29 cellular contexts compared by ENCODE assay signal in the genomic region with DNA sequence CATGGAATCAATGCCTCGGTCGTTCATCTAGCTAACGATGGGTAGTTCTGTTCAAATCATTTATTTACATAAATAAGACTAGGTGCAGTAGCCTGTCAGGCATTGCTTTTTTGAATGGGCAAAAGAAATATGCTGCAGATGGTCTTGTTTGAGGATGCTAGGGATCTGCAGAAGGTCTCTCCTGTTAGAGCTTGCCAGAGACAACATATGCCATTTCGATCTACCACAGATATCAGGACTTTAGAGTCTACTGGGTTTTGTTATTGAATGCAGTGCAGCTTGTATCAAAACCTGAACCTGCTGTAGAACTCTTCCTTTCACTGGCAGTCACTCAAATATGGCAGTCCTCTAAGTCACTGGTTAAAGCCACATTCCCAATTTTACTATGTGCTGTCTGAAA.
"Had no signal": no experiment of that assay in that cellular context is flagged by ENCODE, and none has a peak within 500 bp of the region (broad histone marks: within the 10 kb centered on the region; RNA-seq: fewer than 3 reads in every experiment).

No MANE protein-coding gene starts in this region.

- H3K27me3 Mint-ChIP-seq: activated B cell treated with CpG ODN at 0.5 μM for 24 hours; activated CD8-positive, alpha-beta T cell treated with anti-CD3 and anti-CD28 coated beads for 36 hours; activated naive CD8-positive, alpha-beta T cell; activated T-helper 17 cell treated with anti-CD3 and anti-CD28 coated beads, Interleukin-2, amount 50 U/mL, for 72 hours; central memory CD8-positive, alpha-beta T cell; dendritic cell treated with granulocyte-macrophage colony-stimulating factor and Interleukin-4, amounts not matched to agents 40 ng/mL and 50 ng/mL, for 4 days had no signal

- DNase-seq: activated B cell treated with CpG ODN at 0.5 μM for 24 hours; activated CD4-positive, alpha-beta T cell treated with anti-CD3 and anti-CD28 coated beads for 48 hours; activated CD4-positive, alpha-beta T cell treated with anti-CD3 and anti-CD28 coated beads, Interleukin-2, amount 50 U/mL, for 1 hour; activated CD4-positive, alpha-beta T cell treated with anti-CD3 and anti-CD28 coated beads, Interleukin-2, amount 50 U/mL, for 48 hours; activated CD8-positive, alpha-beta memory T cell treated with anti-CD3 and anti-CD28 coated beads for 24 hours; activated CD8-positive, alpha-beta T cell treated with anti-CD3 and anti-CD28 coated beads for 36 hours; activated effector memory CD4-positive, alpha-beta T cell treated with Interleukin-2 at 50 U/mL for 16 hours; activated gamma-delta T cell treated with Interleukin-2 at 50 U/mL for 16 hours; activated naive CD4-positive, alpha-beta T cell treated with anti-CD3 and anti-CD28 coated beads, Interleukin-2, amount 50 U/mL, for 16 hours; activated naive CD4-positive, alpha-beta T cell treated with Interleukin-2 at 50 U/mL for 16 hours; activated T-cell treated with anti-CD3 and anti-CD28 coated beads, Interleukin-2, amount 50 U/mL, for 4 hours; amniotic stem cell; anterior cingulate cortex; brain microvascular endothelial cell; effector memory CD4-positive, alpha-beta T cell; endodermal cell; foreskin keratinocyte; gastrocnemius medialis; glutamatergic neuron; heart left ventricle; T1000; WERI-Rb-1 had no signal

- ATAC-seq: activated CD4-positive, CD25-positive, alpha-beta regulatory T cell treated with anti-CD3 and anti-CD28 coated beads, Interleukin-2, amount 50 U/mL, for 24 hours; activated CD8-positive, alpha-beta T cell treated with anti-CD3 and anti-CD28 coated beads for 36 hours; activated T-cell treated with anti-CD3 and anti-CD28 coated beads, Interleukin-2, amount 50 U/mL, for 4 hours; activated T-helper 17 cell treated with anti-CD3 and anti-CD28 coated beads, Interleukin-2, amount 50 U/mL, for 72 hours; esophagus mucosa; foreskin keratinocyte; gastrocnemius medialis; heart left ventricle had no signal

- H3K27ac Mint-ChIP-seq: activated B cell treated with CpG ODN at 0.5 μM for 24 hours; activated CD8-positive, alpha-beta T cell treated with anti-CD3 and anti-CD28 coated beads for 36 hours; activated naive CD8-positive, alpha-beta T cell; activated T-helper 17 cell treated with anti-CD3 and anti-CD28 coated beads, Interleukin-2, amount 50 U/mL, for 72 hours; dendritic cell treated with granulocyte-macrophage colony-stimulating factor and Interleukin-4, amounts not matched to agents 40 ng/mL and 50 ng/mL, for 4 days; endodermal cell; T-helper 1 cell treated with Interleukin-12 subunit alpha and Interleukin-12 subunit beta and Interleukin-4 antibody, amounts not matched to agents 30 μg/mL and 1 μg/mL, for 36 hours had no signal

- H3K4me3 Mint-ChIP-seq: activated B cell treated with CpG ODN at 0.5 μM for 24 hours; activated CD8-positive, alpha-beta T cell treated with anti-CD3 and anti-CD28 coated beads for 36 hours; activated naive CD8-positive, alpha-beta T cell; activated T-cell treated with anti-CD3 and anti-CD28 coated beads, Interleukin-2, amount 50 U/mL, for 4 hours; activated T-helper 17 cell treated with anti-CD3 and anti-CD28 coated beads, Interleukin-2, amount 50 U/mL, for 72 hours; central memory CD8-positive, alpha-beta T cell; dendritic cell treated with granulocyte-macrophage colony-stimulating factor and Interleukin-4, amounts not matched to agents 40 ng/mL and 50 ng/mL, for 4 days; endodermal cell; T-helper 1 cell treated with Interleukin-12 subunit alpha and Interleukin-12 subunit beta and Interleukin-4 antibody, amounts not matched to agents 30 μg/mL and 1 μg/mL, for 36 hours had no signal

- H3K4me1 Mint-ChIP-seq: activated B cell treated with CpG ODN at 0.5 μM for 24 hours; activated T-helper 17 cell treated with anti-CD3 and anti-CD28 coated beads, Interleukin-2, amount 50 U/mL, for 72 hours; central memory CD8-positive, alpha-beta T cell had no signal

- H3K9me3 Mint-ChIP-seq: endodermal cell had no signal

- H3K36me3 Mint-ChIP-seq: activated naive CD8-positive, alpha-beta T cell had no signal
